8 cellular contexts compared by ENCODE assay signal in genomic region chr4:145840162-145840768, GRCh38.
DNase-seq lines count a peak whose midpoint lies in the region; ATAC-seq and TF ChIP-seq lines count a peak whose summit lies in the region.

No MANE protein-coding gene starts in this region.

- no peaks in the 10 kb centered on the region for H3K27me3 Mint-ChIP-seq in endodermal cell (ENCODE audit: insufficient read depth)
- no peaks in the 10 kb centered on the region for H3K27me3 Mint-ChIP-seq in naive thymus-derived CD4-positive, alpha-beta T cell

- no peaks in the 10 kb centered on the region for H3K9me3 ChIP-seq in Peyer's patch
- no peaks in the 10 kb centered on the region for H3K9me3 ChIP-seq in endodermal cell (ENCODE audit: control insufficient read depth, low read length)
- H3K9me3 ChIP-seq in naive thymus-derived CD4-positive, alpha-beta T cell (ENCODE audit: control insufficient read depth in 2 of 3, low read length in 3 of 3) = no peaks in the 10 kb centered on the region

- H3K27ac Mint-ChIP-seq in endodermal cell = no peak overlapping the region
- H3K27ac Mint-ChIP-seq in naive thymus-derived CD4-positive, alpha-beta T cell = peak overlapping the region in 2 of 9 donors; percentile 31 to 42

- H3K4me3 ChIP-seq in Peyer's patch = no peak overlapping the region
- H3K4me3 ChIP-seq in endodermal cell (ENCODE audit: low read length) = no peak overlapping the region
- no peak overlapping the region for H3K4me3 ChIP-seq in naive thymus-derived CD4-positive, alpha-beta T cell (ENCODE audit: low read length)

- H3K27ac ChIP-seq in Peyer's patch (no peak overlapping the region), endodermal cell (ENCODE audit: low read depth, low read length) (no peak overlapping the region)
- H3K27ac ChIP-seq in naive thymus-derived CD4-positive, alpha-beta T cell (ENCODE audit: low read depth, low read length) = no peak overlapping the region

- ATAC-seq in GM19468 (IDR thresholded peaks at IDR 0.05; ENCODE audit: extremely low read depth, unreplicated experiment) = peak; percentile 76
- ATAC-seq in HG03469 (IDR thresholded peaks at IDR 0.05; ENCODE audit: unreplicated experiment) = peak; percentile 96
- ATAC-seq in naive thymus-derived CD4-positive, alpha-beta T cell = peak; percentile 89

- peaks cover 32% of the 10 kb centered on the region for H3K4me1 Mint-ChIP-seq in endodermal cell
- H3K4me1 Mint-ChIP-seq in naive thymus-derived CD4-positive, alpha-beta T cell = peaks cover 15 to 29% (median 27%) of the 10 kb centered on the region in 7 donors

- 90% methylated on average over 2 to 3 of the region's 3 CpGs for WGBS in endodermal cell (ENCODE audit: insufficient coverage in 1 of 2, insufficient read length in 1 of 2), 2 experiments

- TF ChIP-seq CTCF in Peyer's patch (IDR thresholded peaks at IDR 0.05) (peak; percentile 12 to 61 (median 53)), endodermal cell (conservative IDR thresholded peaks at IDR 0.05) (peak; percentile 47)

- H3K36me3 Mint-ChIP-seq in endodermal cell (ENCODE audit: low read depth) = peaks cover 63% of the 10 kb centered on the region
- H3K36me3 Mint-ChIP-seq in naive thymus-derived CD4-positive, alpha-beta T cell = peaks cover 3 to 28% (median 25%) of the 10 kb centered on the region in 5 donors

- peaks cover 0 to 22% (median 0%) of the 10 kb centered on the region in 3 donors for H3K36me3 ChIP-seq in Peyer's patch
- peaks cover 54% of the 10 kb centered on the region for H3K36me3 ChIP-seq in endodermal cell (ENCODE audit: control insufficient read depth, insufficient read depth, low read length)
- H3K36me3 ChIP-seq in naive thymus-derived CD4-positive, alpha-beta T cell (ENCODE audit: control insufficient read depth in 2 of 3, insufficient read depth in 3 of 3, low read length in 3 of 3) = peaks cover 0 to 3% (median 0%) of the 10 kb centered on the region in 3 experiments

- POLR2A ChIA-PET in naive thymus-derived CD4-positive, alpha-beta T cell (lab: Charles Lee) = no interaction called here

- intact Hi-C loops in naive thymus-derived CD4-positive, alpha-beta T cell (cut with micrococcal nuclease) = loop anchor here (1.0 to 2.0 kb wide), 4 partner anchors 98 to 1257 kb away; partner anchors contain the start of gene ZNF827 (in 2 of the 2)

- CTCF ChIA-PET in naive thymus-derived CD4-positive, alpha-beta T cell (lab: Charles Lee) = interaction anchor here (1.2 to 1.5 kb wide), 2 partner anchors 8 to 9 kb away, joined by 3 read pairs; no protein-coding TSS in a partner anchor

- H3K9ac ChIP-seq in endodermal cell (ENCODE audit: extremely low read depth, low read length, poor library complexity, severe bottlenecking) = no peak overlapping the region

- peaks cover 7% of the 10 kb centered on the region for H3K9me3 Mint-ChIP-seq in endodermal cell
- H3K9me3 Mint-ChIP-seq in naive thymus-derived CD4-positive, alpha-beta T cell = no peaks in the 10 kb centered on the region

- no peaks in the 10 kb centered on the region for H3K4me1 ChIP-seq in Peyer's patch
- no peaks in the 10 kb centered on the region for H3K4me1 ChIP-seq in endodermal cell (ENCODE audit: control insufficient read depth, insufficient read depth, low read length)
- H3K4me1 ChIP-seq in naive thymus-derived CD4-positive, alpha-beta T cell (ENCODE audit: control insufficient read depth in 2 of 2, insufficient read depth in 2 of 2, low read length in 2 of 2) = peaks cover 3 to 10% of the 10 kb centered on the region in 2 donors

- TF ChIP-seq POLR2A in Peyer's patch (IDR thresholded peaks at IDR 0.05) = no peak

- DNase-seq in activated CD4-positive, alpha-beta T cell treated with anti-CD3 and anti-CD28 coated beads for 48 hours = peak; percentile 30
- DNase-seq in activated CD4-positive, alpha-beta T cell treated with anti-CD3 and anti-CD28 coated beads, Interleukin-2, amount 50 U/mL, for 1 hour = no peak
- no peak for DNase-seq in Peyer's patch
- no peak for DNase-seq in endodermal cell
- DNase-seq in naive thymus-derived CD4-positive, alpha-beta T cell = peak in 6 of 9 donors; percentile 7 to 34 (median 24)
- DNase-seq in T-helper 9 cell = no peak

- no peak overlapping the region for H3K4me3 Mint-ChIP-seq in endodermal cell
- no peak overlapping the region for H3K4me3 Mint-ChIP-seq in naive thymus-derived CD4-positive, alpha-beta T cell

- H3K27me3 ChIP-seq in Peyer's patch = no peaks in the 10 kb centered on the region
- H3K27me3 ChIP-seq in endodermal cell (ENCODE audit: control insufficient read depth, insufficient read depth, low read length, poor library complexity, severe bottlenecking) = no peaks in the 10 kb centered on the region
- H3K27me3 ChIP-seq in naive thymus-derived CD4-positive, alpha-beta T cell (ENCODE audit: control insufficient read depth in 2 of 2, insufficient read depth in 2 of 2, low read length in 2 of 2) = no peaks in the 10 kb centered on the region

Comparison
In these comparisons a context has a peak if more than half of its experiments do, and no peak if none do; other contexts are left out.
1. DNase-seq: peak in activated CD4-positive, alpha-beta T cell treated with anti-CD3 and anti-CD28 coated beads for 48 hours (single experiment) and naive thymus-derived CD4-positive, alpha-beta T cell (6 of 9); none in activated CD4-positive, alpha-beta T cell treated with anti-CD3 and anti-CD28 coated beads, Interleukin-2, amount 50 U/mL, for 1 hour (single experiment), Peyer's patch (0 of 3), endodermal cell (single experiment) and T-helper 9 cell (single experiment).
2. Peak in every context shown above with its lines, with median percentiles within 50 percentile points of each other: ATAC-seq.